ENCODE assay signal across 20 cellular contexts in the genomic region with DNA sequence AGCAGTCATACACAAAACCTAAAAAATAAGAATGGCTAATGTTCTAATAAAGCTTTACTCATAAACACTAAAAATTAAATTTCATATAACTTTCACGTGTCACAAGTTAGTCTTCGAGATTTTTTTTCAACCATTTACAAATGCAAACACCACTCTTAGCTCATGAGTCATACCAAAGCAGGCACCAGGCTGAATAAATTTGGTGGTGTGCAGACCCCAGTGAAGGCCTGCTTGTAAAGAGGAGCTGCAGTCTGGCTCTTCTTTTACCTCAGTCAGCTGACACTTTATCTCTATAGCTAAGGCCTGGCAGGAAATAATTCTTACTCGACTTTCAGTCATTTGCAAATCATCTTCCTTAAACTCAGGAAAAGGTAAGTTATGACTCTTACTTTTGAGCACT. TPM values are rescaled to one million over a fixed set of nuclear protein-coding genes. Genes with fewer than 3 reads are reported as not detected.
DNase-seq lines count a peak whose midpoint lies in the region; ATAC-seq, FAIRE-seq and TF ChIP-seq lines count a peak whose summit lies in the region.
"Had no signal": no experiment of that assay in that cellular context is flagged by ENCODE, and none has a peak within 500 bp of the region (broad histone marks: within the 10 kb centered on the region; RNA-seq: fewer than 3 reads in every experiment).

No MANE protein-coding gene starts in this region.

- no peak overlapping the region for H3K27ac Mint-ChIP-seq in progenitor cell of endocrine pancreas

- H3K4me1 ChIP-seq in SK-N-SH (ENCODE audit: control insufficient read depth in 1 of 2, insufficient read depth in 2 of 2, low read depth in 1 of 2, low read length in 1 of 2) (no peaks in the 10 kb centered on the region; a peak in 1 of 4 replicates), endothelial cell of umbilical vein (ENCODE audit: control insufficient read depth, extremely low read depth, insufficient read depth, low read length) (peaks cover 5% of the 10 kb centered on the region)
- H3K4me1 ChIP-seq: Peyer's patch had no signal

- TF ChIP-seq CTCF in SK-N-SH (IDR thresholded peaks at IDR 0.05) = no peak
- no peak for TF ChIP-seq CTCF in endothelial cell of umbilical vein (IDR thresholded peaks at IDR 0.05; ENCODE audit: extremely low read depth in 1 of 2, insufficient read depth in 1 of 2, low read depth in 1 of 2, low read length in 2 of 2)
- TF ChIP-seq CTCF in progenitor cell of endocrine pancreas (IDR thresholded peaks at IDR 0.05; ENCODE audit: unreplicated experiment) = no peak

- H3K36me3 Mint-ChIP-seq in progenitor cell of endocrine pancreas (ENCODE audit: insufficient read depth) = peaks cover 17% of the 10 kb centered on the region

- no peaks in the 10 kb centered on the region for H3K9me2 ChIP-seq in SK-N-SH

- no peak for TF ChIP-seq POLR2A in endothelial cell of umbilical vein (IDR thresholded peaks at IDR 0.05; ENCODE audit: low read depth, low read length)

- 49% methylated on average over 3 of the region's 3 CpGs for WGBS in SK-N-SH (ENCODE audit: low lambda C conversion rate)

- no peak overlapping the region for H3K4me3 ChIP-seq in SK-N-SH (ENCODE audit: low read depth in 2 of 2, low read length in 1 of 2)
- H3K4me3 ChIP-seq in endothelial cell of umbilical vein (replicated peaks in 1 of 3; ENCODE audit: insufficient read depth in 1 of 3, low read depth in 1 of 3, low read length in 3 of 3) = no peak overlapping the region
- H3K4me3 ChIP-seq: BLaER1 treated with 17β-estradiol and CSF1 and Interleukin-3, amounts not matched to agents 10 nM and 100 nM; Peyer's patch had no signal

- no peak for TF ChIP-seq RAD21 in SK-N-SH (IDR thresholded peaks at IDR 0.05; ENCODE audit: low read length)

- no peaks in the 10 kb centered on the region for H3K27me3 Mint-ChIP-seq in progenitor cell of endocrine pancreas

- H3K4me2 ChIP-seq in SK-N-SH (no peak overlapping the region), endothelial cell of umbilical vein (ENCODE audit: insufficient read depth, low read length) (no peak overlapping the region)
- H3K4me2 ChIP-seq: BLaER1 treated with 17β-estradiol and CSF1 and Interleukin-3, amounts not matched to agents 10 nM and 100 nM; KMS-11 had no signal

- dilution Hi-C loops in endothelial cell of umbilical vein (cut with MboI; ENCODE audit: extremely low pct_ligation_motif_present, low sequenced_read_pairs) = no loop called here

- H3K27ac ChIP-seq in SK-N-SH (ENCODE audit: low read depth in 2 of 2, low read length in 1 of 2) (peak overlapping the region in 1 of 2 experiments; percentile 21; a peak in 2 of 4 replicates), endothelial cell of umbilical vein (ENCODE audit: insufficient read depth, low read depth, low read length) (no peak overlapping the region)
- H3K27ac ChIP-seq: 22Rv1; BLaER1 treated with 17β-estradiol and CSF1 and Interleukin-3, amounts not matched to agents 10 nM and 100 nM; KMS-11; Peyer's patch had no signal

- no peak overlapping the region for H2AFZ ChIP-seq in SK-N-SH (ENCODE audit: low read depth)
- no peak overlapping the region for H2AFZ ChIP-seq in endothelial cell of umbilical vein (ENCODE audit: low read depth, low read length)

- H3K79me2 ChIP-seq in SK-N-SH (ENCODE audit: insufficient read depth) (peaks cover 39% of the 10 kb centered on the region; the same call in 1 of the 2 replicates), endothelial cell of umbilical vein (ENCODE audit: control insufficient read depth, insufficient read depth, low read length) (peaks cover 1% of the 10 kb centered on the region)

- H3K9ac ChIP-seq in SK-N-SH = no peak overlapping the region
- no peak overlapping the region for H3K9ac ChIP-seq in endothelial cell of umbilical vein (replicated peaks; ENCODE audit: extremely low read depth, insufficient read depth, low read length)
- H3K9ac ChIP-seq: BLaER1 treated with 17β-estradiol and CSF1 and Interleukin-3, amounts not matched to agents 10 nM and 100 nM; KMS-11 had no signal

- ATAC-seq in SK-N-SH treated with all-trans-retinoic acid at 6 μM for 48 hours = peak; percentile 46

- H3K27me3 ChIP-seq in SK-N-SH (ENCODE audit: insufficient read depth) (no peaks in the 10 kb centered on the region), endothelial cell of umbilical vein (ENCODE audit: control insufficient read depth in 2 of 2, insufficient read depth in 2 of 2, low read length in 2 of 2) (no peaks in the 10 kb centered on the region)
- H3K27me3 ChIP-seq: BLaER1 treated with 17β-estradiol and CSF1 and Interleukin-3, amounts not matched to agents 10 nM and 100 nM; Peyer's patch had no signal

- H3K36me3 ChIP-seq in SK-N-SH (replicated peaks in 1 of 2; ENCODE audit: control insufficient read depth in 1 of 2, insufficient read depth in 2 of 2, low read length in 1 of 2) = peaks cover 0 to 5% of the 10 kb centered on the region in 2 experiments
- H3K36me3 ChIP-seq in endothelial cell of umbilical vein (ENCODE audit: control insufficient read depth in 2 of 2, extremely low read depth in 1 of 2, insufficient read depth in 2 of 2, low read length in 2 of 2) = no peaks in the 10 kb centered on the region

- peaks cover 13% of the 10 kb centered on the region for H3K9me3 Mint-ChIP-seq in progenitor cell of endocrine pancreas (ENCODE audit: low read depth)

- POLR2A ChIA-PET in SK-N-SH (lab: Yijun Ruan, JAX) (no interaction called here), endothelial cell of umbilical vein (lab: Charles Lee) (no interaction called here)

- H3K4me3 Mint-ChIP-seq in progenitor cell of endocrine pancreas (ENCODE audit: low read depth) = no peak overlapping the region

- FAIRE-seq in endothelial cell of umbilical vein (lab: Jason Lieb, UNC) = no peak
- FAIRE-seq in frontal cortex (lab: Jason Lieb, UNC) = no peak
- FAIRE-seq: GM18507 had no signal

- intact Hi-C loops in endothelial cell of umbilical vein (cut with micrococcal nuclease) = no loop called here

- H3K9me1 ChIP-seq in endothelial cell of umbilical vein (replicated peaks; ENCODE audit: control insufficient read depth, extremely low read depth, insufficient read depth, low read length) = no peaks in the 10 kb centered on the region

- no TSS peak for BruUV-seq in endothelial cell of umbilical vein (replicated peaks; lab: Mats Ljungman, UMichigan)

- DNase-seq in SK-N-SH = no peak
- DNase-seq in NCI-H226 = peak; percentile 18
- no peak for DNase-seq in endothelial cell of umbilical vein (ENCODE audit: low read depth, low spot score)
- no peak for DNase-seq in NCI-H187 (lab: John Stamatoyannopoulos, UW)
- no peak for DNase-seq in frontal cortex (ENCODE audit: low spot score in 2 of 2)
- no peak for DNase-seq in DMS53 (lab: John Stamatoyannopoulos, UW)
- DNase-seq in progenitor cell of endocrine pancreas (ENCODE audit: low spot score, unreplicated experiment) = no peak
- DNase-seq: DMS153, GOT3, NCI-H1417, NCI-H2029, NCI-H2171 treated with DMSO at 0.1 percent for 48 hours, NCI-H510A treated with DMSO at 0.1 percent for 48 hours, Peyer's patch, Right ventricle myocardium superior had no signal

- H3K4me1 Mint-ChIP-seq in progenitor cell of endocrine pancreas (ENCODE audit: low read depth) = no peaks in the 10 kb centered on the region

- TF ChIP-seq EP300 in SK-N-SH (IDR thresholded peaks at IDR 0.05; ENCODE audit: borderline replicate concordance in 1 of 2, low read depth in 1 of 2, low read length in 1 of 2) = no peak

- CTCF ChIA-PET in SK-N-SH (lab: Yijun Ruan, JAX) = interaction anchor here (1.5 kb wide), 1 partner anchor 10 kb away, joined by 8 read pairs; no protein-coding TSS in a partner anchor
- CTCF ChIA-PET in endothelial cell of umbilical vein (lab: Charles Lee) = interaction anchor here (1.0 to 1.7 kb wide), 3 partner anchors 9 to 45 kb away, joined by 4 to 6 read pairs (median 5); no protein-coding TSS in a partner anchor

- H3F3A ChIP-seq in SK-N-SH (replicated peaks; ENCODE audit: insufficient read depth) = peaks cover 24% of the 10 kb centered on the region

- H3K9me3 ChIP-seq in SK-N-SH (no peaks in the 10 kb centered on the region), endothelial cell of umbilical vein (replicated peaks; ENCODE audit: control insufficient read depth, insufficient read depth, low read length) (no peaks in the 10 kb centered on the region)
- H3K9me3 ChIP-seq: Peyer's patch had no signal

- H4K20me1 ChIP-seq in SK-N-SH (ENCODE audit: insufficient read depth) (no peaks in the 10 kb centered on the region), endothelial cell of umbilical vein (replicated peaks; ENCODE audit: control insufficient read depth, extremely low read depth, insufficient read depth, low read length) (peaks cover under 1% of the 10 kb centered on the region)

TF ChIP-seq in SK-N-SH treated with all-trans-retinoic acid at 6 μM for 48 hours, 23 proteins besides CTCF, POLR2A, EP300 and RAD21 (continues in another document):
- TF ChIP-seq ZNF565 (CRISPR knock-in tag; conservative IDR thresholded peaks at IDR 0.05; ENCODE audit: low read depth) (no peak), TOX (CRISPR knock-in tag; IDR thresholded peaks at IDR 0.05; ENCODE audit: borderline replicate concordance) (no peak)

TF ChIP-seq in SK-N-SH, 30 proteins besides CTCF, POLR2A, EP300 and RAD21 (continues in another document):
- TF ChIP-seq POLR2AphosphoS5 (IDR thresholded peaks at IDR 0.05; ENCODE audit: low read depth, low read length) (no peak), TAF1 (IDR thresholded peaks at IDR 0.05; ENCODE audit: borderline replicate concordance, low read depth, low read length) (no peak), TEAD4 (IDR thresholded peaks at IDR 0.05; ENCODE audit: borderline replicate concordance, insufficient read depth) (no peak), FOSL2 (IDR thresholded peaks at IDR 0.05; ENCODE audit: borderline replicate concordance, low read depth) (no peak)

TF ChIP-seq in endothelial cell of umbilical vein, 7 proteins besides CTCF, POLR2A, EP300 and RAD21 (continues in another document):
- peak; percentile 5 for TF ChIP-seq FOS (IDR thresholded peaks at IDR 0.05; ENCODE audit: borderline replicate concordance, insufficient read depth, low read length)
- TF ChIP-seq POLR2AphosphoS5 (IDR thresholded peaks at IDR 0.05; ENCODE audit: insufficient read depth, low read depth, low read length) = no peak
- peak; percentile 15 for TF ChIP-seq GATA2 (IDR thresholded peaks at IDR 0.05; ENCODE audit: insufficient read depth, insufficient read length, low read depth, low read length)

RNA-seq across cellular contexts. Expression of gene CLOCK, which starts 37.4 kb away (rescaled TPM):
- polyA plus RNA-seq in SK-N-SH (2012; rRNA removed) (4.2 and 5.5 TPM in 2 replicates), endothelial cell of umbilical vein (7.4 and 7.5 TPM in 2 replicates)
- 5.5 and 6.4 TPM in 2 replicates for polyA plus RNA-seq in SK-N-SH (2012; cell fraction: cytosol; rRNA removed)
- 7.1 and 10.6 TPM in 2 replicates for polyA plus RNA-seq in SK-N-SH (2012; cell fraction: nucleus; rRNA removed)
- total RNA-seq in endothelial cell of umbilical vein (22.2 and 23.8 TPM in 2 replicates), frontal cortex (27.3 TPM), progenitor cell of endocrine pancreas (16.0 and 17.3 TPM in 2 replicates)
- polyA plus RNA-seq in endothelial cell of umbilical vein (2011; cell fraction: cytosol; rRNA removed) = 5.6 and 5.8 TPM in 2 replicates
- polyA plus RNA-seq in endothelial cell of umbilical vein (2011; cell fraction: nucleus; rRNA removed) = 17.3 and 19.7 TPM in 2 replicates
- polyA plus RNA-seq in endothelial cell of umbilical vein (2012) = 9.6 and 12.0 TPM in 2 replicates
- 36.9 and 42.6 TPM in 2 replicates for polyA minus RNA-seq in endothelial cell of umbilical vein
- 10.7 TPM for polyA minus RNA-seq in endothelial cell of umbilical vein (2011; cell fraction: cytosol; rRNA and poly(A)+ RNA removed)
- polyA minus RNA-seq in endothelial cell of umbilical vein (2011; cell fraction: nucleus; rRNA and poly(A)+ RNA removed) = 43.0 and 57.9 TPM in 2 replicates
